In the genomic region with DNA sequence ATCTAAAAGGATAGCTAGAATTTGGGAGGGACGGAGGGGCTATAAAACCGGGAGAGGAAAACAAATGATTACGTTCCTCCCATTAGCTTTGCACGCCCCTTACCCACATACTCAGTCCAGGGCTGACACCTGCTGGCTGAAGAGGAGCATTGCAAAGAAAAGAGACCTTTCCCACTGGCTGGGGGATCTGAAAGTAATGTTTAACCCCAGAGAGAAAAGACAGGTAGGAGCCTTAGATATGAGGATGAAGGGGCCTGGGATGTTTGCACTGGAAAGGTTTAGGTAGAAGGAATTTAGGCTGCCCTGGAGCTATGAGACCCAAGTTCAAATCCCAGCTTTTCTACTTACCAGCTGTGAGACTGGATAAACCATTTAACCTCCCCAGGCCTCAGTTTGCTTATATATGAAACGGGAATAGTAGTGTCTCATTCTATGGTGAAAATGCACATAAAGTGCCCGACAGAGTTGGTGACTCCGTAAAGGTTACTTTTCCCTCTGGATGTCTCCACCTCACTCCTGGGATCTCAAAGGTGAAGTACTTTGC, we compare ENCODE assay signal across 7 cellular contexts.
DNase-seq lines count a peak whose midpoint lies in the region; ATAC-seq and TF ChIP-seq lines count a peak whose summit lies in the region.

No MANE protein-coding gene starts in this region.

- in situ Hi-C loops in G401 (cut with HindIII; ENCODE audit: low sequenced_read_pairs), result no loop called here
- in situ Hi-C loops in T47D (cut with HindIII; ENCODE audit: low pct_unique_long_range_greater_than_20kb, low sequenced_read_pairs), result no loop called here

- no peak overlapping the region for H3K4me3 ChIP-seq in LNCaP clone FGC (ENCODE audit: low read depth, low read length)

- DNase-seq in G401 (ENCODE audit: low spot score), result peak; percentile 68
- peak; percentile 10 for DNase-seq in LNCaP clone FGC (ENCODE audit: low read depth)
- peak; percentile 32 for DNase-seq in SHP77 treated with DMSO at 0.1 percent for 48 hours (lab: John Stamatoyannopoulos, UW)
- DNase-seq in T47D (ENCODE audit: low read depth in 1 of 2, low spot score in 1 of 2), result peak; percentile 74 to 80
- peak; percentile 44 for DNase-seq in iris pigment epithelial cell (ENCODE audit: low read depth)
- DNase-seq in stimulated activated CD4-positive, alpha-beta T cell treated with anti-CD3 and anti-CD28 coated beads, Interleukin-2, amount 100 ng/mL, for 24 hours, result peak; percentile 35 to 52

- ATAC-seq in GM21576 (IDR thresholded peaks at IDR 0.05; ENCODE audit: unreplicated experiment), result peak; percentile 66

- TF ChIP-seq CTCF in LNCaP clone FGC (IDR thresholded peaks at IDR 0.05; ENCODE audit: control insufficient read depth, extremely low read depth, insufficient read depth), result peak; percentile 93

Comparison
In these comparisons a context has a peak if more than half of its experiments do, and no peak if none do; other contexts are left out.
1. DNase-seq: peak in every context shown above with its lines; median percentile 77 in T47D; 68 in G401; 44 in iris pigment epithelial cell; 44 in stimulated activated CD4-positive, alpha-beta T cell treated with anti-CD3 and anti-CD28 coated beads, Interleukin-2, amount 100 ng/mL, for 24 hours; 32 in SHP77 treated with DMSO at 0.1 percent for 48 hours; 10 in LNCaP clone FGC.